In the genomic region with DNA sequence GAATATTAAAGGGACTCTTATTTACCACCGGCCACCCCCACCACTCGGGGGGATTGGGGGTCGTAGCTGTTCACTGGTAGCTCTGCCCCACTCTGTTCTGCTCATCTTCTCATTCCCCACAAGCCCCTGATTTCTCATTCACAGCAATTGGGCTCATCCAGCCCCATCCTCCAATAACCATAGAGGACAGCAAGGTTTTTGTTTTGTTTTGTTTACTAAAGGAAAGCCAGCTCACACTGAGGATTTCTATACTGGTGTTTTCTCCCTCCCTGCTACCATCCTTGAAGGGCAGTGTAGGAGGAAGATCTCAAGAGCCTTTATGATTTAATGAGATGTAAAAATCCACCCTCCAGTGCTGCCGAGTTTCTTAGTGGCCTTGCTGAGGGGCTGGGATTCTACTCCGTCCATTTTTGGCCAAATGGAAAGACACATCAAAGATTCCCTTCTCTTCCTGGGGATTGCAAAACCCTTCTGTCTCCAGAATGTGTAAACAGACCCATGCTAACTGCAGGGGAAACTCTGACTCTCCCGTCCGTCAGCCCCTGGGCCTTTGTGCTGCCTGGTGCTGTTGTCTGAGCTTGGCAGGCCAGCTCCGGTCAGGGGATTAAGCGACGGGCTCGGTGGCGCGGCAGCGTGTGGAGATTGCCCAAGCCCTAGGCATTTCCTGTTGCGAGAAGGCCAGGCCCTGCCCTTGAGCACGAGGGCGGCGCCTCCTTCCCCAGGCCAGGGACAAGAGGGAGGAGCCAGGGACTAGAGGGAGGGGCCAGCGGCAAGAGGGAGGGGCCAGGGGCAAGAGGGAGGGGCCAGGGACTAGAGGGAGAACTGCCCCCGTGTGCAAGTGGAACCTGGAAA, we compare ENCODE assay signal across 8 cellular contexts.
A peak's percentile ranks its signal among the peaks of the same experiment; 100 is the strongest.
DNase-seq lines count a peak whose midpoint lies in the region; ATAC-seq and TF ChIP-seq lines count a peak whose summit lies in the region.

No MANE protein-coding gene starts in this region.

- ATAC-seq in GM18502 (IDR thresholded peaks at IDR 0.05; ENCODE audit: poor library complexity, unreplicated experiment): no peak
- no peak for ATAC-seq in HG03139 (IDR thresholded peaks at IDR 0.05; ENCODE audit: unreplicated experiment)

- no peak overlapping the region for H3K4me3 ChIP-seq in MM.1S (ENCODE audit: low read length)
- H3K4me3 ChIP-seq in retinal pigment epithelial cell (ENCODE audit: low read length): no peak overlapping the region

- no peaks in the 10 kb centered on the region for H3K4me1 ChIP-seq in MM.1S (ENCODE audit: low read length)

- H3K36me3 Mint-ChIP-seq in brain: peaks cover 47% of the 10 kb centered on the region

- no peaks in the 10 kb centered on the region for H3K79me2 ChIP-seq in MM.1S (ENCODE audit: low read length)

- no peaks in the 10 kb centered on the region for H3K27me3 ChIP-seq in MM.1S (replicated peaks; ENCODE audit: insufficient read depth, low read length)

- no peak overlapping the region for H3K4me2 ChIP-seq in MM.1S (ENCODE audit: low read depth, low read length)

- H3K9me3 ChIP-seq in MM.1S (replicated peaks; ENCODE audit: insufficient read depth, low read length): no peaks in the 10 kb centered on the region

- DNase-seq in EL (peak; percentile 94), MM.1S (no peak), iPS DF 19.7 (ENCODE audit: low read depth, low spot score) (peak; percentile 89), retinal pigment epithelial cell (ENCODE audit: low read depth) (peak; percentile 99), SK-N-DZ (ENCODE audit: low spot score) (no peak)

- H2AFZ ChIP-seq in MM.1S (ENCODE audit: low read length): peak overlapping the region; percentile 37; the same call in 1 of the 2 replicates

- peak overlapping the region in 4 of 5 experiments; percentile 37 to 95 (median 69) for H3K27ac Mint-ChIP-seq in brain

- no peaks in the 10 kb centered on the region for H3K9me3 Mint-ChIP-seq in brain

- H4K20me1 ChIP-seq in MM.1S (ENCODE audit: insufficient read depth, low read length): no peaks in the 10 kb centered on the region

- H3K4me1 Mint-ChIP-seq in brain: peaks cover 29% of the 10 kb centered on the region

- no peak overlapping the region for H3K9ac ChIP-seq in MM.1S (ENCODE audit: low read length)

- H3K36me3 ChIP-seq in MM.1S (replicated peaks; ENCODE audit: insufficient read depth, low read length): no peaks in the 10 kb centered on the region

- peaks cover 3% of the 10 kb centered on the region for H3K27me3 Mint-ChIP-seq in brain

- TF ChIP-seq CTCF in MM.1S (IDR thresholded peaks at IDR 0.05; ENCODE audit: low read length): no peak
- TF ChIP-seq CTCF in brain (conservative IDR thresholded peaks at IDR 0.05): no peak
- no peak for TF ChIP-seq CTCF in retinal pigment epithelial cell (conservative IDR thresholded peaks at IDR 0.05; ENCODE audit: low read depth, low read length)

- no peaks in the 10 kb centered on the region for H3K9me2 ChIP-seq in MM.1S (replicated peaks; ENCODE audit: insufficient read depth, low read length)

- no peaks in the 10 kb centered on the region for H3F3A ChIP-seq in MM.1S (ENCODE audit: insufficient read depth, low read length)

- no peak overlapping the region for H3K27ac ChIP-seq in MM.1S (ENCODE audit: low read length)

- peak overlapping the region in 3 of 5 experiments; percentile 39 to 66 (median 54) for H3K4me3 Mint-ChIP-seq in brain

Comparison
In these comparisons a context has a peak if more than half of its experiments do, and no peak if none do; other contexts are left out.
1. DNase-seq: peak in EL (single experiment), iPS DF 19.7 (single experiment) and retinal pigment epithelial cell (single experiment); none in MM.1S (single experiment) and SK-N-DZ (single experiment).